2 cellular contexts compared by ENCODE assay signal in the genomic region with DNA sequence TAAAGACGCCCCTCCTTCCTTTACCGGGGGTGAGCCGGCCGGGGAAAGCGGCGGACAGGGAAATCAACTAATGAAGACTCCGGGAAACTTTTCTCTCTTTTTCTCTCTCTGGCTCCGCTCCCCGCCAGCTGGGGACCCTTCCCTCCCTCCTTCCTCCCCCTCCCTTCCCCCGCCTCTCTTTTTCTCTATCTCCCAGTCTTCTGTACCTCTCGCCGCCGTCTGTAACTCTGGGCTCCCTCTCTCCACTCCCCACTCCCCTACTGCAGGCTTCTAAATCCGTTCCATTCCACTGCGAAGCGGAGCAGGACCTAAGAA.
TF ChIP-seq lines count a peak whose summit lies in the region.

No MANE protein-coding gene starts in this region.

TF ChIP-seq in WTC11, 78 proteins besides CTCF, POLR2A, EP300 and RAD21:
- TF ChIP-seq CREM (CRISPR knock-in tag; IDR thresholded peaks at IDR 0.05) (no peak), EMX1 (CRISPR knock-in tag; IDR thresholded peaks at IDR 0.05) (no peak)

TF ChIP-seq in HepG2, 621 proteins besides CTCF, POLR2A, EP300 and RAD21:
- TF ChIP-seq ZFAT (CRISPR knock-in tag; conservative IDR thresholded peaks at IDR 0.05) (no peak), TBL1XR1 (IDR thresholded peaks at IDR 0.05; ENCODE audit: borderline replicate concordance, low read length, partially characterized antibody) (no peak)
